20 cellular contexts compared by ENCODE assay signal in genomic region chr12:45342848-45343247, GRCh38.
"Had no signal": no experiment of that assay in that cellular context is flagged by ENCODE, and none has a peak within 500 bp of the region (broad histone marks: within the 10 kb centered on the region; RNA-seq: fewer than 3 reads in every experiment).

No MANE protein-coding gene starts in this region.

- H3K9me3 ChIP-seq: left lung, right atrium auricular region, suprapubic skin, transverse colon had no signal

- H3K4me2 ChIP-seq: neural progenitor cell had no signal

- H3K27ac ChIP-seq: brain microvascular endothelial cell, dorsolateral prefrontal cortex, epithelial cell of prostate, left lung, neural progenitor cell, right atrium auricular region, suprapubic skin, transverse colon had no signal

- H3K27me3 Mint-ChIP-seq: activated CD4-positive, alpha-beta memory T cell treated with anti-CD3 and anti-CD28 coated beads, Interleukin-2, amount 10 ng/mL, durations not matched to agents 7 days and 5 days; activated CD4-positive, alpha-beta T cell treated with anti-CD3 and anti-CD28 coated beads for 36 hours; activated CD8-positive, alpha-beta memory T cell treated with anti-CD3 and anti-CD28 coated beads, Interleukin-2, amount 10 ng/mL, durations not matched to agents 7 days and 5 days; activated naive CD8-positive, alpha-beta T cell treated with anti-CD3 and anti-CD28 coated beads, Interleukin-2, amount 10 ng/mL, durations not matched to agents 7 days and 5 days; activated T-helper 17 cell treated with anti-CD3 and anti-CD28 coated beads, Interleukin-2, amount 50 U/mL, for 72 hours; progenitor cell of endocrine pancreas; stimulated activated naive CD8-positive, alpha-beta T cell treated with anti-CD3 and anti-CD28 coated beads, Interleukin-15, Interleukin-2, amounts not matched to agents 100 ng/mL and 50 ng/mL, for 24 hours had no signal

- H3K4me3 ChIP-seq: dorsolateral prefrontal cortex, left lung, neural progenitor cell, right atrium auricular region, suprapubic skin, transverse colon had no signal

- H3K9me3 Mint-ChIP-seq: activated CD4-positive, alpha-beta memory T cell treated with anti-CD3 and anti-CD28 coated beads, Interleukin-2, amount 10 ng/mL, durations not matched to agents 7 days and 5 days; activated naive CD8-positive, alpha-beta T cell treated with anti-CD3 and anti-CD28 coated beads, Interleukin-2, amount 10 ng/mL, durations not matched to agents 7 days and 5 days; neural progenitor cell; stimulated activated naive CD8-positive, alpha-beta T cell treated with anti-CD3 and anti-CD28 coated beads, Interleukin-15, Interleukin-2, amounts not matched to agents 100 ng/mL and 50 ng/mL, for 24 hours had no signal

- H3K27ac Mint-ChIP-seq: activated CD4-positive, alpha-beta memory T cell treated with anti-CD3 and anti-CD28 coated beads, Interleukin-2, amount 10 ng/mL, durations not matched to agents 7 days and 5 days; activated CD4-positive, alpha-beta T cell treated with anti-CD3 and anti-CD28 coated beads for 36 hours; activated CD8-positive, alpha-beta memory T cell treated with anti-CD3 and anti-CD28 coated beads, Interleukin-2, amount 10 ng/mL, durations not matched to agents 7 days and 5 days; activated naive CD8-positive, alpha-beta T cell treated with anti-CD3 and anti-CD28 coated beads, Interleukin-2, amount 10 ng/mL, durations not matched to agents 7 days and 5 days; activated T-helper 17 cell treated with anti-CD3 and anti-CD28 coated beads, Interleukin-2, amount 50 U/mL, for 72 hours; neural progenitor cell; progenitor cell of endocrine pancreas; stimulated activated naive CD8-positive, alpha-beta T cell treated with anti-CD3 and anti-CD28 coated beads, Interleukin-15, Interleukin-2, amounts not matched to agents 100 ng/mL and 50 ng/mL, for 24 hours had no signal

- H3K4me1 ChIP-seq: left lung, neural progenitor cell had no signal

- H3K4me1 Mint-ChIP-seq: activated CD4-positive, alpha-beta memory T cell treated with anti-CD3 and anti-CD28 coated beads, Interleukin-2, amount 10 ng/mL, durations not matched to agents 7 days and 5 days; activated CD8-positive, alpha-beta memory T cell treated with anti-CD3 and anti-CD28 coated beads, Interleukin-2, amount 10 ng/mL, durations not matched to agents 7 days and 5 days; activated naive CD8-positive, alpha-beta T cell treated with anti-CD3 and anti-CD28 coated beads, Interleukin-2, amount 10 ng/mL, durations not matched to agents 7 days and 5 days; neural progenitor cell had no signal

- H3K4me3 Mint-ChIP-seq: activated CD4-positive, alpha-beta memory T cell treated with anti-CD3 and anti-CD28 coated beads, Interleukin-2, amount 10 ng/mL, durations not matched to agents 7 days and 5 days; activated CD4-positive, alpha-beta T cell treated with anti-CD3 and anti-CD28 coated beads for 36 hours; activated CD8-positive, alpha-beta memory T cell treated with anti-CD3 and anti-CD28 coated beads, Interleukin-2, amount 10 ng/mL, durations not matched to agents 7 days and 5 days; activated naive CD8-positive, alpha-beta T cell treated with anti-CD3 and anti-CD28 coated beads, Interleukin-2, amount 10 ng/mL, durations not matched to agents 7 days and 5 days; activated T-helper 17 cell treated with anti-CD3 and anti-CD28 coated beads, Interleukin-2, amount 50 U/mL, for 72 hours; neural progenitor cell; stimulated activated naive CD8-positive, alpha-beta T cell treated with anti-CD3 and anti-CD28 coated beads, Interleukin-15, Interleukin-2, amounts not matched to agents 100 ng/mL and 50 ng/mL, for 24 hours had no signal

- H2AFZ ChIP-seq: neural progenitor cell had no signal

- H3K9ac ChIP-seq: neural progenitor cell had no signal

- DNase-seq: activated CD4-positive, alpha-beta memory T cell treated with anti-CD3 and anti-CD28 coated beads, Interleukin-2, amount 10 ng/mL, durations not matched to agents 7 days and 5 days; activated CD4-positive, alpha-beta T cell treated with anti-CD3 and anti-CD28 coated beads for 36 hours; activated CD8-positive, alpha-beta memory T cell treated with anti-CD3 and anti-CD28 coated beads, Interleukin-2, amount 10 ng/mL, durations not matched to agents 7 days and 5 days; activated naive CD4-positive, alpha-beta T cell; activated naive CD8-positive, alpha-beta T cell treated with anti-CD3 and anti-CD28 coated beads, Interleukin-2, amount 10 ng/mL, durations not matched to agents 7 days and 5 days; central memory CD4-positive, alpha-beta T cell; dorsolateral prefrontal cortex; foreskin melanocyte; left lung; transverse colon had no signal

- FAIRE-seq: colon, TTC549 had no signal

- H3K36me3 ChIP-seq: brain microvascular endothelial cell, neural progenitor cell, suprapubic skin, transverse colon had no signal

- ATAC-seq: activated CD8-positive, alpha-beta memory T cell treated with anti-CD3 and anti-CD28 coated beads, Interleukin-2, amount 10 ng/mL, durations not matched to agents 7 days and 5 days; left lung had no signal

- H3K27me3 ChIP-seq: brain microvascular endothelial cell, dorsolateral prefrontal cortex, left lung, neural progenitor cell, right atrium auricular region, suprapubic skin, transverse colon had no signal
